In the genomic region with DNA sequence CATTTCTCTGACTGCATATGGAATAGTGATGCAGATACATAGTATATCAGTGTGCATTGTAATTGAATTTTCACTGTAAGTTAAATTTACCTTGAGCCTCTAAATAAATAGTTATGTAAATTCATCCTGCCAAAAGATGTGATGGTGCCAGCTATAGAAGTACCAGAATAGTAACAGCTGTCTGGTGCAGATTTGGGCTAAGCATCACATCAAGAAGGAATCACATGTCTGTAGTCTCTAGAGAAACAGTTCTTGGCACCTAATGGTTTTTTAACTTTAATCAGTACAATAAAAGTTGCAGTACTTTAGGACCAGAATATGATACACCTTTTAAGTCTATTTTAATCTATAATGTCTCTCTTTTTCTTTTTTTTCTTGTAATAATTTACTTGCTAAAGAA, we compare ENCODE assay signal across 16 cellular contexts.
"Had no signal": no experiment of that assay in that cellular context is flagged by ENCODE, and none has a peak within 500 bp of the region (broad histone marks: within the 10 kb centered on the region; RNA-seq: fewer than 3 reads in every experiment).

No MANE protein-coding gene starts in this region.

- DNase-seq: activated CD4-positive, alpha-beta T cell treated with anti-CD3 and anti-CD28 coated beads for 1 hour; activated CD4-positive, alpha-beta T cell treated with anti-CD3 and anti-CD28 coated beads, Interleukin-2, amount 50 U/mL, for 48 hours; activated CD8-positive, alpha-beta memory T cell treated with anti-CD3 and anti-CD28 coated beads, Interleukin-2, amount 10 ng/mL, durations not matched to agents 7 days and 5 days; activated naive CD4-positive, alpha-beta T cell treated with anti-CD3 and anti-CD28 coated beads for 36 hours; activated T-cell treated with anti-CD3 and anti-CD28 coated beads, Interleukin-2, amount 50 U/mL, for 1 hour; endodermal cell; erythroblast; hypothalamus; retina; small intestine; stimulated activated CD4-positive, alpha-beta T cell treated with anti-CD3 and anti-CD28 coated beads, Interleukin-4, amount 100 ng/mL, for 24 hours; stimulated activated naive CD4-positive, alpha-beta T cell treated with Interleukin-2 at 50 U/mL for 16 hours; T-cell had no signal

- ATAC-seq: activated CD8-positive, alpha-beta memory T cell treated with anti-CD3 and anti-CD28 coated beads, Interleukin-2, amount 10 ng/mL, durations not matched to agents 7 days and 5 days; T-cell had no signal

- H3K9me3 ChIP-seq: suprapubic skin had no signal

- H3K27ac ChIP-seq: suprapubic skin, VCaP had no signal

- H3K4me3 ChIP-seq: lung, suprapubic skin had no signal

- H3K27me3 ChIP-seq: suprapubic skin had no signal
